1 cellular context compared by ENCODE assay signal in the genomic region with DNA sequence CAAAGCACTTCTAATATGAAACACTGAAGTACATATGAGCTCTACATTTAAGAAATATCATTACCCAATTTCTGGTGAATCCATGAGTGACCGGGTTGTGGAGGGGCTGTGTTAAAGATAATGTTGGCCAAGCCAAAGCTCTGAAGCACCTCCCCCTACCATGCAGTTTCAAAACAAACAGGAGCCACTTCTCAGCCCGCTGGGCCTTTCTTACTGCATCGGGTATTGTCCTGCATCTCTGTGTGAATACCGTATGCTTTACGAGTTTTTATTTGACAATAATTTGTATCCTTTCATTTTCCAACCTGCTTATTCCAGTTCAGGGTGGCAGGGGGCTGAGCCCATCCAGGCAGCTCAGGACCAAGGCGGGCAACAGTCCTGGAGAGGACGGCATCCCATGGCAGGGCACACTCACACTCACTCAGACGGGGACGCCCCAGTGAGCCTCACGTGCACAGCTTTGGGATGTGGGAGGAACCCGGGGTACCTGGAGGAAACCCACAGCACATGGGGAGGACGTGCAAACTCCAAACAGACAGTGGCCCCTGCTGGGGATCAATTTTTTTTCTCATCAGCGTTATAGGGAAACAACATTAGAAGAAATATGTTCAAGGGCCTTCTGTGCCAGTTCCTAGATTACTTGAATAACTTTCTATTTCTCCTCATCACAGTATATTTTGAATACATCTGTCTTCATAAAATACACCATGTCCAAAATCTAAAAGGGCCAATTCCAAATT.
TF ChIP-seq lines count a peak whose summit lies in the region.

No MANE protein-coding gene starts in this region.

TF ChIP-seq in K562, 482 proteins besides CTCF, POLR2A, EP300 and RAD21 (continued from another document):
- TF ChIP-seq TAF7 (tag; IDR thresholded peaks at IDR 0.05) (no peak), ZNF584 (CRISPR knock-in tag; IDR thresholded peaks at IDR 0.05; ENCODE audit: low read depth) (peak; percentile 94), BHLHE40 (IDR thresholded peaks at IDR 0.05; ENCODE audit: low read length) (peak; percentile 59), ESRRA (IDR thresholded peaks at IDR 0.05; ENCODE audit: borderline replicate concordance, low read depth) (no peak), HBP1 (CRISPR knock-in tag; IDR thresholded peaks at IDR 0.05) (no peak)
